ENCODE assay signal across 26 cellular contexts in the genomic region with DNA sequence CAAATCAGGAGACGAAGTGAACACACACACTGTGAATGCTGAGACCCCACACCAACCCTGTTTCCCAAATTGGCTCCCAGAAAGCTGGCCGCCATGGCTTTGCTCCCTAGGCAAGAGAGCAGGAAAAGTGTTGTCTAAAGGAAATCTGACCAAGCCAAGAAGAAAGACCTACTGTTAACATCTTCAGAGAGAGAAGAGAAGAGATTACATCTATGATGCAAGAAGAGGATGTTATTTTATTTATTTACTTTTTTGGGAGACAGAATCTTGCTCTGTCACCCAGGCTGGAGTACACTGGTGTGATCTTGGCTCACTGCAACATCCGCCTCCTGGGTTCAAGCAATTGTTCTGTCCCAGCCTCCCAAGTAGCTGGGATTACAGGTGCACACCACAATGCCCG.
"Had no signal": no experiment of that assay in that cellular context is flagged by ENCODE, and none has a peak within 500 bp of the region (broad histone marks: within the 10 kb centered on the region; RNA-seq: fewer than 3 reads in every experiment).

No MANE protein-coding gene starts in this region.

- H3K27me3 Mint-ChIP-seq: naive thymus-derived CD4-positive, alpha-beta T cell had no signal

- H3K4me1 Mint-ChIP-seq: endodermal cell had no signal

- DNase-seq: effector CD8-positive, alpha-beta T cell; endodermal cell; foreskin fibroblast; gastrocnemius medialis; heart left ventricle; left cardiac atrium; left lung; mesendoderm; midbrain; naive thymus-derived CD4-positive, alpha-beta T cell; psoas muscle; right lobe of liver; small intestine; stimulated activated CD4-positive, alpha-beta T cell treated with anti-CD3 and anti-CD28 coated beads, Interleukin-15, amount 100 ng/mL, for 24 hours; stimulated activated CD4-positive, alpha-beta T cell treated with anti-CD3 and anti-CD28 coated beads, Interleukin-2, amount 100 ng/mL, for 48 hours; stimulated activated naive CD4-positive, alpha-beta T cell treated with Interleukin-2 at 50 U/mL for 16 hours; stomach; testis; tibial artery; upper lobe of left lung had no signal

- H3K4me3 Mint-ChIP-seq: dendritic cell treated with granulocyte-macrophage colony-stimulating factor and Interleukin-4, amounts not matched to agents 40 ng/mL and 50 ng/mL, for 4 days; endodermal cell; naive thymus-derived CD4-positive, alpha-beta T cell; nephron; neural progenitor cell had no signal

- ATAC-seq: esophagus mucosa; gastrocnemius medialis; heart left ventricle; left cardiac atrium; left lung; naive thymus-derived CD4-positive, alpha-beta T cell; psoas muscle; right lobe of liver had no signal

- H3K36me3 Mint-ChIP-seq: naive thymus-derived CD4-positive, alpha-beta T cell; neural progenitor cell had no signal

- H3K9me3 Mint-ChIP-seq: dendritic cell treated with granulocyte-macrophage colony-stimulating factor and Interleukin-4, amounts not matched to agents 40 ng/mL and 50 ng/mL, for 4 days; endodermal cell; naive thymus-derived CD4-positive, alpha-beta T cell; nephron; neural progenitor cell had no signal

- H3K27ac ChIP-seq: epithelial cell of prostate, gastrocnemius medialis, heart left ventricle, hepatocyte, left lung, neural progenitor cell, psoas muscle, right lobe of liver, stomach, testis, tibial artery, upper lobe of left lung had no signal

- H3K27ac Mint-ChIP-seq: dendritic cell treated with granulocyte-macrophage colony-stimulating factor and Interleukin-4, amounts not matched to agents 40 ng/mL and 50 ng/mL, for 4 days; endodermal cell; nephron; neural progenitor cell had no signal
